Comparison of ENCODE assay signal across 32 cellular contexts in genomic region chr6:56536536-56536935, GRCh38.
A peak's percentile ranks its signal among the peaks of the same experiment; 100 is the strongest.
DNase-seq lines count a peak whose midpoint lies in the region; ATAC-seq and TF ChIP-seq lines count a peak whose summit lies in the region.
"Had no signal": no experiment of that assay in that cellular context is flagged by ENCODE, and none has a peak within 500 bp of the region (broad histone marks: within the 10 kb centered on the region; RNA-seq: fewer than 3 reads in every experiment).

No MANE protein-coding gene starts in this region.

- H3K27ac ChIP-seq in Karpas-422 (ENCODE audit: low read length) = peak overlapping the region; percentile 98
- no peak overlapping the region for H3K27ac ChIP-seq in coronary artery
- H3K27ac ChIP-seq in uterus = peak overlapping the region; percentile 99 to 100
- H3K27ac ChIP-seq: BLaER1, gastrocnemius medialis, pancreas, right atrium auricular region had no signal

- H3K27ac Mint-ChIP-seq in mesothelial cell of epicardium (peak overlapping the region; percentile 32), glutamatergic neuron (ENCODE audit: unreplicated experiment) (no peak overlapping the region)
- H3K27ac Mint-ChIP-seq in activated naive CD4-positive, alpha-beta T cell treated with anti-CD3 and anti-CD28 coated beads for 36 hours = no peak overlapping the region
- H3K27ac Mint-ChIP-seq: activated naive CD4-positive, alpha-beta T cell treated with anti-CD3 and anti-CD28 coated beads, Interleukin-2, amount 10 ng/mL, durations not matched to agents 7 days and 5 days; immature natural killer cell; natural killer cell treated with Interleukin-12 subunit alpha and Interleukin-12 subunit beta and Interleukin-15 and Interleukin-18, amount 100 ng/mL, for 72 hours; stimulated activated effector memory CD8-positive, alpha-beta T cell treated with anti-CD3 and anti-CD28 coated beads, Interleukin-12 subunit alpha, Interleukin-12 subunit beta, amount 100 ng/mL, for 72 hours had no signal

- peak overlapping the region; percentile 0; the same call in 1 of the 2 replicates for H3K9ac ChIP-seq in Karpas-422 (ENCODE audit: low read length)
- H3K9ac ChIP-seq: BLaER1 had no signal

- no peak overlapping the region for H2AFZ ChIP-seq in Karpas-422 (ENCODE audit: low read length)

- no peak for TF ChIP-seq POLR2A in uterus (IDR thresholded peaks at IDR 0.05)

- H3K9me3 ChIP-seq in Karpas-422 (ENCODE audit: low read length) (no peaks in the 10 kb centered on the region), uterus (no peaks in the 10 kb centered on the region)
- H3K9me3 ChIP-seq: BLaER1, gastrocnemius medialis, left lung, pancreas, right atrium auricular region had no signal

- H3K4me3 ChIP-seq in Karpas-422 (ENCODE audit: low read length) (no peak overlapping the region), coronary artery (peak overlapping the region; percentile 70), uterus (peak overlapping the region; percentile 4 to 71)
- H3K4me3 ChIP-seq: BLaER1, gastrocnemius medialis, K562, pancreas, right atrium auricular region had no signal

- no peaks in the 10 kb centered on the region for H4K20me1 ChIP-seq in Karpas-422 (ENCODE audit: insufficient read depth, low read depth, low read length)
- H4K20me1 ChIP-seq: BLaER1 had no signal

- H3K27me3 ChIP-seq in Karpas-422 (ENCODE audit: low read length) = no peaks in the 10 kb centered on the region
- no peaks in the 10 kb centered on the region for H3K27me3 ChIP-seq in uterus
- H3K27me3 ChIP-seq: BLaER1, gastrocnemius medialis, left lung, pancreas, right atrium auricular region had no signal

- H3K36me3 ChIP-seq in Karpas-422 (ENCODE audit: insufficient read depth, low read length) (peaks cover 27% of the 10 kb centered on the region), uterus (no peaks in the 10 kb centered on the region)

- H3K4me2 ChIP-seq in Karpas-422 (ENCODE audit: low read depth, low read length, poor library complexity, severe bottlenecking) = peak overlapping the region; percentile 88
- H3K4me2 ChIP-seq: BLaER1 had no signal

- H3K4me1 Mint-ChIP-seq in mesothelial cell of epicardium = peaks cover 64% of the 10 kb centered on the region
- H3K4me1 Mint-ChIP-seq in glutamatergic neuron (ENCODE audit: low read depth, unreplicated experiment) = peaks cover 15% of the 10 kb centered on the region
- no peaks in the 10 kb centered on the region for H3K4me1 Mint-ChIP-seq in activated naive CD4-positive, alpha-beta T cell treated with anti-CD3 and anti-CD28 coated beads for 36 hours (ENCODE audit: low read depth)
- H3K4me1 Mint-ChIP-seq: activated naive CD4-positive, alpha-beta T cell treated with anti-CD3 and anti-CD28 coated beads, Interleukin-2, amount 10 ng/mL, durations not matched to agents 7 days and 5 days; stimulated activated effector memory CD8-positive, alpha-beta T cell treated with anti-CD3 and anti-CD28 coated beads, Interleukin-12 subunit alpha, Interleukin-12 subunit beta, amount 100 ng/mL, for 72 hours had no signal

- H3K27me3 Mint-ChIP-seq in mesothelial cell of epicardium (ENCODE audit: low read depth) (no peaks in the 10 kb centered on the region), glutamatergic neuron (ENCODE audit: unreplicated experiment) (peaks cover 6% of the 10 kb centered on the region)
- H3K27me3 Mint-ChIP-seq in activated naive CD4-positive, alpha-beta T cell treated with anti-CD3 and anti-CD28 coated beads for 36 hours (ENCODE audit: low read depth) = no peaks in the 10 kb centered on the region
- H3K27me3 Mint-ChIP-seq: activated naive CD4-positive, alpha-beta T cell treated with anti-CD3 and anti-CD28 coated beads, Interleukin-2, amount 10 ng/mL, durations not matched to agents 7 days and 5 days; natural killer cell treated with Interleukin-12 subunit alpha and Interleukin-12 subunit beta and Interleukin-15 and Interleukin-18, amount 100 ng/mL, for 72 hours had no signal

- H3K36me3 Mint-ChIP-seq in mesothelial cell of epicardium = peaks cover 11% of the 10 kb centered on the region
- H3K36me3 Mint-ChIP-seq in glutamatergic neuron (ENCODE audit: unreplicated experiment) = no peaks in the 10 kb centered on the region
- H3K36me3 Mint-ChIP-seq in activated naive CD4-positive, alpha-beta T cell treated with anti-CD3 and anti-CD28 coated beads for 36 hours (ENCODE audit: low read depth) = no peaks in the 10 kb centered on the region
- H3K36me3 Mint-ChIP-seq: activated naive CD4-positive, alpha-beta T cell treated with anti-CD3 and anti-CD28 coated beads, Interleukin-2, amount 10 ng/mL, durations not matched to agents 7 days and 5 days; natural killer cell treated with Interleukin-12 subunit alpha and Interleukin-12 subunit beta and Interleukin-15 and Interleukin-18, amount 100 ng/mL, for 72 hours; stimulated activated effector memory CD8-positive, alpha-beta T cell treated with anti-CD3 and anti-CD28 coated beads, Interleukin-12 subunit alpha, Interleukin-12 subunit beta, amount 100 ng/mL, for 72 hours had no signal

- H3K79me2 ChIP-seq in Karpas-422 (ENCODE audit: low read length) = peaks cover 58% of the 10 kb centered on the region

- DNase-seq in Karpas-422 (no peak), coronary artery (ENCODE audit: low spot score) (no peak), mesothelial cell of epicardium (ENCODE audit: low spot score in 2 of 2, unreplicated experiment in 2 of 2) (no peak), uterus (no peak), glutamatergic neuron (no peak)
- DNase-seq in activated naive CD4-positive, alpha-beta T cell treated with anti-CD3 and anti-CD28 coated beads for 36 hours = no peak
- DNase-seq: activated CD4-positive, CD25-positive, alpha-beta regulatory T cell; activated naive CD4-positive, alpha-beta T cell treated with anti-CD3 and anti-CD28 coated beads, Interleukin-2, amount 10 ng/mL, durations not matched to agents 7 days and 5 days; amniotic stem cell; cortex of kidney; DMS153; gastrocnemius medialis; GF-D8; H7; hypothalamus; immature natural killer cell; left lung; MM.1S; NCI-H2029 treated with DMSO at 0.1 percent for 48 hours; NCI-H2227 treated with DMSO at 0.1 percent for 48 hours; NCI-H748 treated with DMSO at 0.1 percent for 48 hours; pancreas; stimulated activated CD4-positive, alpha-beta T cell treated with anti-CD3 and anti-CD28 coated beads, Interleukin-12 subunit alpha, Interleukin-12 subunit beta, amount 100 ng/mL, for 4 hours; stimulated activated CD4-positive, alpha-beta T cell treated with anti-CD3 and anti-CD28 coated beads, Interleukin-4, amount 100 ng/mL, for 24 hours; SW 1271; T1000 had no signal

- H3K4me1 ChIP-seq in Karpas-422 (ENCODE audit: low read length) (peaks cover 100% of the 10 kb centered on the region), uterus (peaks cover 0 to 10% of the 10 kb centered on the region in 2 donors)

- H3K9me2 ChIP-seq in Karpas-422 (replicated peaks; ENCODE audit: insufficient read depth, low read length) = no peaks in the 10 kb centered on the region

- intact Hi-C loops in uterus (cut with DNase I; ENCODE audit: low total_unique reads) = no loop called here
- intact Hi-C loops in activated naive CD4-positive, alpha-beta T cell treated with anti-CD3 and anti-CD28 coated beads for 36 hours (cut with micrococcal nuclease) = no loop called here

- ATAC-seq in HG03432 (IDR thresholded peaks at IDR 0.05; ENCODE audit: unreplicated experiment) = no peak
- ATAC-seq: gastrocnemius medialis; K562; left lung; natural killer cell treated with Interleukin-12 subunit alpha and Interleukin-12 subunit beta and Interleukin-15 and Interleukin-18, amount 100 ng/mL, for 72 hours; pancreas; stimulated activated effector memory CD8-positive, alpha-beta T cell treated with anti-CD3 and anti-CD28 coated beads, Interleukin-12 subunit alpha, Interleukin-12 subunit beta, amount 100 ng/mL, for 72 hours had no signal

- H3K4me3 Mint-ChIP-seq in mesothelial cell of epicardium (no peak overlapping the region), glutamatergic neuron (ENCODE audit: unreplicated experiment) (no peak overlapping the region)
- no peak overlapping the region for H3K4me3 Mint-ChIP-seq in activated naive CD4-positive, alpha-beta T cell treated with anti-CD3 and anti-CD28 coated beads for 36 hours
- H3K4me3 Mint-ChIP-seq: activated naive CD4-positive, alpha-beta T cell treated with anti-CD3 and anti-CD28 coated beads, Interleukin-2, amount 10 ng/mL, durations not matched to agents 7 days and 5 days; immature natural killer cell; natural killer cell treated with Interleukin-12 subunit alpha and Interleukin-12 subunit beta and Interleukin-15 and Interleukin-18, amount 100 ng/mL, for 72 hours; stimulated activated effector memory CD8-positive, alpha-beta T cell treated with anti-CD3 and anti-CD28 coated beads, Interleukin-12 subunit alpha, Interleukin-12 subunit beta, amount 100 ng/mL, for 72 hours had no signal

- no peaks in the 10 kb centered on the region for H3K9me3 Mint-ChIP-seq in mesothelial cell of epicardium
- peaks cover 9% of the 10 kb centered on the region for H3K9me3 Mint-ChIP-seq in glutamatergic neuron (ENCODE audit: unreplicated experiment)
- no peaks in the 10 kb centered on the region for H3K9me3 Mint-ChIP-seq in activated naive CD4-positive, alpha-beta T cell treated with anti-CD3 and anti-CD28 coated beads for 36 hours
- H3K9me3 Mint-ChIP-seq: activated naive CD4-positive, alpha-beta T cell treated with anti-CD3 and anti-CD28 coated beads, Interleukin-2, amount 10 ng/mL, durations not matched to agents 7 days and 5 days; immature natural killer cell; natural killer cell treated with Interleukin-12 subunit alpha and Interleukin-12 subunit beta and Interleukin-15 and Interleukin-18, amount 100 ng/mL, for 72 hours; stimulated activated effector memory CD8-positive, alpha-beta T cell treated with anti-CD3 and anti-CD28 coated beads, Interleukin-12 subunit alpha, Interleukin-12 subunit beta, amount 100 ng/mL, for 72 hours had no signal

- no peak for TF ChIP-seq CTCF in coronary artery (IDR thresholded peaks at IDR 0.05)
- TF ChIP-seq CTCF in mesothelial cell of epicardium (IDR thresholded peaks at IDR 0.05; ENCODE audit: unreplicated experiment) = no peak
- no peak for TF ChIP-seq CTCF in uterus (IDR thresholded peaks at IDR 0.05)
- no peak for TF ChIP-seq CTCF in glutamatergic neuron (IDR thresholded peaks at IDR 0.05; ENCODE audit: partially characterized antibody, unreplicated experiment)

- CTCF ChIA-PET in activated naive CD4-positive, alpha-beta T cell treated with anti-CD3 and anti-CD28 coated beads for 36 hours (lab: Charles Lee) = no interaction called here

Comparison
In these comparisons a context has a peak if more than half of its experiments do, and no peak if none do; other contexts are left out.
1. H3K27ac ChIP-seq: peak in Karpas-422 (single experiment) and uterus (2 of 2); none in coronary artery (0 of 2).